ENCODE assay signal across 6 cellular contexts in the genomic region with DNA sequence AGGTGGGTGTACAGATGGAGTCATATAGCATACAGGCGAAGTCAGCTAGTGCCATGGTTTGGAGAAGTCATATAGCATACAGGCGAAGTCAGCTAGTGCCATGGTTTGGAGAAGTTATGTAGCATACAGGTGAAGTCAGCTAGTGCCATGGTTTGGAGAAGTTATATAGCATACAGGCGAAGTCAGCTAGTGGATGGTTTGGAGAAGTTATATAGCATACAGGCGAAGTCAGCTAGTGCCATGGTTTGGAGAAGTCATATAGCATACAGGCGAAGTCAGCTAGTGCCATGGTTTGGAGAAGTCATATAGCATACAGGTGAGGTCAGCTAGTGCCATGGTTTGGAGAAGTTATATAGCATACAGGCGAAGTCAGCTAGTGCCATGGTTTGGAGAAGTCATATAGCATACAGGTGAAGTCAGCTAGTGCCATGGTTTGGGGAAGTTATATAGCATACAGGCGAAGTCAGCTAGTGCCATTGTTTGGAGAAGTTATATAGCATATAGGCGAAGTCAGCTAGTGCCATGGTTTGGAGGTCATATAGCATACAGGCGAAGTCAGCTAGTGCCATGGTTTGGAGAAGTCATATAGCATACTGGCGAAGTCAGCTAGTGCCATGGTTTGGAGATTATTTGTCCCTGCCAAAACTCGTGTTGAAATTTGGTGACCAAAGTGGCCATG.
DNase-seq lines count a peak whose midpoint lies in the region; ATAC-seq, FAIRE-seq and TF ChIP-seq lines count a peak whose summit lies in the region.
"Not testable (repeated sequence)": the region's sequence is repeated elsewhere in the genome, so short reads cannot be mapped to it uniquely, and the experiment has no call there.

No MANE protein-coding gene starts in this region.

- not testable (repeated sequence) for H2BK5ac ChIP-seq in neuronal stem cell (ENCODE audit: low read length)

- CTCF ChIA-PET in HEK293 (lab: Yijun Ruan, JAX); K562 (lab: Yijun Ruan, JAX; ENCODE audit: low intra/inter-chr PET ratio); HepG2 (lab: Yijun Ruan, JAX; ENCODE audit: low intra/inter-chr PET ratio, low total read pairs): not testable (repeated sequence)

- BruUV-seq in K562 (replicated peaks; lab: Mats Ljungman, UMichigan); HepG2 (replicated peaks; lab: Mats Ljungman, UMichigan): not testable (repeated sequence)

- not testable (repeated sequence) for H2AK5ac ChIP-seq in neuronal stem cell (ENCODE audit: low read depth, low read length)

- peaks cover 14% of the 10 kb centered on the region for H3K4me1 ChIP-seq in BLaER1
- not testable (repeated sequence) for H3K4me1 ChIP-seq in HEK293 (ENCODE audit: control insufficient read depth, insufficient read depth, low read length); adipocyte (ENCODE audit: control insufficient read depth, insufficient read depth, low read length); K562 (replicated peaks in 1 of 2; ENCODE audit: control insufficient read depth in 2 of 2, insufficient read depth in 2 of 2, low read length in 2 of 2); HepG2 (ENCODE audit: insufficient read depth, low read length); neuronal stem cell (ENCODE audit: control insufficient read depth in 2 of 2, insufficient read depth in 1 of 2, low read depth in 1 of 2, low read length in 2 of 2)

- not testable (repeated sequence) for H3K23ac ChIP-seq in neuronal stem cell (ENCODE audit: low read depth, low read length, poor library complexity)

- TF ChIP-seq POLR2A in K562 (conservative IDR thresholded peaks at IDR 0.05); HepG2 (IDR thresholded peaks at IDR 0.05; ENCODE audit: insufficient read depth in 1 of 2, low read depth in 2 of 2, low read length in 2 of 2): not testable (repeated sequence)

- not testable (repeated sequence) for H3K27ac ChIP-seq in BLaER1; HEK293 (ENCODE audit: extremely low read depth, low read depth, low read length); K562 (ENCODE audit: extremely low read depth, low read depth, low read length); HepG2 (ENCODE audit: extremely low read length, insufficient read depth, low read length); neuronal stem cell (replicated peaks; ENCODE audit: low read length)

- not testable (repeated sequence) for H2AFZ ChIP-seq in K562 (ENCODE audit: low read depth, low read length); HepG2 (ENCODE audit: low read length); neuronal stem cell (ENCODE audit: low read length)

- not testable (repeated sequence) for FAIRE-seq in K562 (lab: Jason Lieb, UNC); HepG2 (lab: Jason Lieb, UNC)

- POLR2A ChIA-PET in HEK293 (lab: Yijun Ruan, JAX); HepG2 (lab: Yijun Ruan, JAX): not testable (repeated sequence)
- POLR2A ChIA-PET in K562 (lab: Yijun Ruan, JAX), result interaction anchor here (1.2 kb wide), 1 partner anchor 26 kb away, joined by 4 read pairs; no protein-coding TSS in a partner anchor

- not testable (repeated sequence) for H3K4ac ChIP-seq in neuronal stem cell (ENCODE audit: low read length)

- peaks cover 61% of the 10 kb centered on the region for H3K36me3 ChIP-seq in BLaER1
- not testable (repeated sequence) for H3K36me3 ChIP-seq in HEK293 (ENCODE audit: control insufficient read depth in 2 of 2, insufficient read depth in 1 of 2, low read length in 2 of 2); adipocyte (ENCODE audit: control insufficient read depth, insufficient read depth, low read length, severe bottlenecking); K562 (ENCODE audit: control insufficient read depth, insufficient read depth, low read length); HepG2 (replicated peaks in 1 of 2; ENCODE audit: control insufficient read depth in 1 of 2, insufficient read depth in 2 of 2, low read length in 2 of 2); neuronal stem cell (replicated peaks in 1 of 2; ENCODE audit: control insufficient read depth in 2 of 2, insufficient read depth in 2 of 2, low read length in 2 of 2)

- H3K4me3 ChIP-seq in BLaER1, result peak overlapping the region; percentile 25; the same call in 1 of the 2 replicates
- not testable (repeated sequence) for H3K4me3 ChIP-seq in HEK293 (ENCODE audit: low read depth, low read length); K562; HepG2 (replicated peaks in 1 of 3; ENCODE audit: insufficient read depth in 1 of 3, low read depth in 2 of 3, low read length in 3 of 3); neuronal stem cell (ENCODE audit: low read length in 2 of 2)
- peak overlapping the region; percentile 8 for H3K4me3 ChIP-seq in adipocyte (ENCODE audit: low read length)

- not testable (repeated sequence) for TF ChIP-seq EP300 in K562 (IDR thresholded peaks at IDR 0.05; ENCODE audit: low read length); HepG2 (IDR thresholded peaks at IDR 0.05; ENCODE audit: low read depth in 2 of 2, low read length in 2 of 2); HepG2 (CRISPR knock-in tag; IDR thresholded peaks at IDR 0.05; ENCODE audit: borderline replicate concordance)

- not testable (repeated sequence) for H3K27me3 ChIP-seq in BLaER1; adipocyte (replicated peaks; ENCODE audit: control insufficient read depth, insufficient read depth, low read length); K562 (ENCODE audit: control insufficient read depth in 2 of 2, insufficient read depth in 2 of 2, low read length in 2 of 2); HepG2 (ENCODE audit: control insufficient read depth in 1 of 2, insufficient read depth in 2 of 2, low read length in 2 of 2); neuronal stem cell (ENCODE audit: control insufficient read depth in 3 of 3, insufficient read depth in 3 of 3, low read depth in 1 of 3, low read length in 3 of 3)

- DNase-seq in adipocyte (ENCODE audit: low read depth); K562 (ENCODE audit: extremely low read depth in 1 of 4, low spot score in 3 of 4); HepG2 (ENCODE audit: low spot score); neuronal stem cell (ENCODE audit: low spot score): not testable (repeated sequence)

- WGBS in K562 (ENCODE audit: insufficient coverage, low coverage, missing lambda C conversion rate), result 2% methylated on average over 10 of the region's 11 CpGs
- WGBS in HepG2 (ENCODE audit: low lambda C conversion rate), result 82% methylated on average over 11 of the region's 11 CpGs
- no CpG with 5 or more reads among the region's 11 CpGs for WGBS in neuronal stem cell (ENCODE audit: extremely low coverage in 2 of 2, insufficient read length in 2 of 2, insufficient replicate concordance in 1 of 2), 2 donors

- not testable (repeated sequence) for ATAC-seq in K562, HepG2

- H3K4me2 ChIP-seq in BLaER1; K562 (ENCODE audit: insufficient read depth, low read length); HepG2 (ENCODE audit: low read depth, low read length); neuronal stem cell (ENCODE audit: insufficient read depth, low read length, poor library complexity, severe bottlenecking): not testable (repeated sequence)

- not testable (repeated sequence) for H3K79me2 ChIP-seq in K562 (ENCODE audit: control insufficient read depth, insufficient read depth, low read length); HepG2 (ENCODE audit: insufficient read depth, low read length)

- not testable (repeated sequence) for H2BK120ac ChIP-seq in neuronal stem cell (ENCODE audit: low read depth, low read length)

- TF ChIP-seq RAD21 in K562 (CRISPR knock-in tag; conservative IDR thresholded peaks at IDR 0.05 in 1 of 2, IDR thresholded peaks at IDR 0.05 in 1 of 2); HepG2 (CRISPR knock-in tag; IDR thresholded peaks at IDR 0.05): not testable (repeated sequence)

- H3K79me1 ChIP-seq in neuronal stem cell (ENCODE audit: low read depth, low read length), result not testable (repeated sequence)

- H3K9me3 ChIP-seq in BLaER1 (peaks cover 81% of the 10 kb centered on the region), adipocyte (ENCODE audit: control insufficient read depth, low read length) (peaks cover 99% of the 10 kb centered on the region), HepG2 (ENCODE audit: low read length) (peaks cover 46% of the 10 kb centered on the region), neuronal stem cell (replicated peaks in 1 of 2; ENCODE audit: control insufficient read depth in 2 of 2, insufficient read depth in 1 of 2, low read depth in 1 of 2, low read length in 2 of 2) (peaks cover 3 to 18% of the 10 kb centered on the region in 2 donors)
- H3K9me3 ChIP-seq in HEK293 (ENCODE audit: control insufficient read depth, insufficient read depth, low read depth, low read length); K562 (replicated peaks; ENCODE audit: control insufficient read depth, insufficient read depth, low read depth, low read length): not testable (repeated sequence)

- not testable (repeated sequence) for H2BK15ac ChIP-seq in neuronal stem cell (ENCODE audit: low read length)

- not testable (repeated sequence) for H4K20me1 ChIP-seq in BLaER1; K562 (replicated peaks; ENCODE audit: control insufficient read depth, insufficient read depth, low read length); HepG2 (ENCODE audit: insufficient read depth, low read length)

- H3K9me1 ChIP-seq in K562 (ENCODE audit: control insufficient read depth, insufficient read depth, low read length), result not testable (repeated sequence)

- not testable (repeated sequence) for H3K14ac ChIP-seq in neuronal stem cell (ENCODE audit: low read length)

- not testable (repeated sequence) for H3K9ac ChIP-seq in BLaER1; adipocyte (ENCODE audit: low read length); K562 (ENCODE audit: insufficient read depth in 1 of 2, low read depth in 2 of 2, low read length in 2 of 2); HepG2 (ENCODE audit: insufficient read depth, low read depth, low read length); neuronal stem cell (ENCODE audit: low read depth, low read length, poor library complexity)

- intact Hi-C loops in K562 (cut with micrococcal nuclease); HepG2 (cut with micrococcal nuclease; ENCODE audit: unreplicated experiment): not testable (repeated sequence)

- not testable (repeated sequence) for H2BK12ac ChIP-seq in neuronal stem cell (ENCODE audit: low read length)

- H3K18ac ChIP-seq in neuronal stem cell (ENCODE audit: low read length), result not testable (repeated sequence)

- TF ChIP-seq CTCF in HEK293 (tag by site-specific recombination; IDR thresholded peaks at IDR 0.05); K562 (IDR thresholded peaks at IDR 0.05 in 2 of 3, conservative IDR thresholded peaks at IDR 0.05 in 1 of 3; ENCODE audit: insufficient read depth in 2 of 3, low read depth in 1 of 3, low read length in 3 of 3); HepG2 (CRISPR knock-in tag; IDR thresholded peaks at IDR 0.05): not testable (repeated sequence)

- H4K91ac ChIP-seq in neuronal stem cell (ENCODE audit: low read depth, low read length, poor library complexity), result peak overlapping the region; percentile 38

- H4K8ac ChIP-seq in neuronal stem cell (ENCODE audit: low read depth, low read length), result not testable (repeated sequence)

- in situ Hi-C loops in K562 (cut with MboI); HepG2 (cut with HindIII; ENCODE audit: extremely low pct_ligation_motif_present, low pct_unique_long_range_greater_than_20kb): not testable (repeated sequence)
